ENCODE assay signal across 29 cellular contexts in the genomic region with DNA sequence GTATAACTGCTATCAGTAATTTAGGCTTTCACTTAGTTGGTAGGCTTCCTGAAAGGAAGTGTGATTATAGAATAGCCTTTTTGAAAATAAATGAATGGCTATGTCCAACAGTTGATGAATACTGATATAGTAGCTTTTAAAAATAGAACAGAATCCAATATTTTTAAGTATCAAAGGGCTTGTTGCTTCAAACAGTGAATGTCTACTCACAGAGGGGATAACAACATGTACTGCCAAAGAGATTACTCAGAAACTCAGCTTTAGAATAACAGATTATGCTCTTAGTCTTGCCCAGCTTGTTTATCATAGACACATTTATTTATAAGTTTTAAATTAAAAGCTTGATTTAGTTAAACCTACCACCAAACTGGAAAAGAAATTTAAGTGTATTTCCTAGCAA.
"Had no signal": no experiment of that assay in that cellular context is flagged by ENCODE, and none has a peak within 500 bp of the region (broad histone marks: within the 10 kb centered on the region; RNA-seq: fewer than 3 reads in every experiment).

No MANE protein-coding gene starts in this region.

- H3K27ac ChIP-seq: cardiac muscle cell, coronary artery, foreskin keratinocyte, heart right ventricle, neural progenitor cell, parathyroid adenoma, right lobe of liver, skin epidermis, upper lobe of left lung, vagina had no signal

- H3K36me3 ChIP-seq: cardiac muscle cell, neural progenitor cell, right lobe of liver, upper lobe of left lung, vagina had no signal

- H3K4me1 ChIP-seq: foreskin keratinocyte, neural progenitor cell, parathyroid adenoma, right lobe of liver, upper lobe of left lung, vagina had no signal

- H3K9me3 ChIP-seq: heart right ventricle, right lobe of liver, upper lobe of left lung, vagina had no signal

- H3K4me3 ChIP-seq: cardiac muscle cell, coronary artery, heart right ventricle, lung, neural progenitor cell, right lobe of liver, skin epidermis, upper lobe of left lung, vagina had no signal

- H2AFZ ChIP-seq: neural progenitor cell, parathyroid adenoma had no signal

- H3K9ac ChIP-seq: neural progenitor cell, parathyroid adenoma had no signal

- H3K4me2 ChIP-seq: neural progenitor cell had no signal

- H3K27me3 ChIP-seq: cardiac muscle cell, foreskin keratinocyte, heart right ventricle, neural progenitor cell, right lobe of liver, upper lobe of left lung, vagina had no signal

- DNase-seq: activated CD4-positive, alpha-beta T cell treated with anti-CD3 and anti-CD28 coated beads for 4 hours; activated CD4-positive, alpha-beta T cell treated with anti-CD3 and anti-CD28 coated beads, Interleukin-2, amount 50 U/mL, for 4 hours; activated CD4-positive, CD25-positive, alpha-beta regulatory T cell; activated effector memory CD4-positive, alpha-beta T cell treated with Interleukin-2 at 50 U/mL for 16 hours; activated naive CD4-positive, alpha-beta T cell treated with Interleukin-2 at 50 U/mL for 16 hours; anterior cingulate cortex; effector memory CD8-positive, alpha-beta T cell; foreskin keratinocyte; heart right ventricle; kidney glomerular epithelial cell; mesendoderm; natural killer cell; occipital lobe; right lobe of liver; stimulated activated CD4-positive, alpha-beta T cell treated with anti-CD3 and anti-CD28 coated beads, Interleukin-12 subunit alpha, Interleukin-12 subunit beta, amount 100 ng/mL, for 4 hours; stimulated activated CD4-positive, alpha-beta T cell treated with anti-CD3 and anti-CD28 coated beads, Interleukin-4, amount 100 ng/mL, for 1 hour; SW 1271; T-helper 9 cell; upper lobe of left lung had no signal

- H3K79me2 ChIP-seq: parathyroid adenoma had no signal

- ATAC-seq: effector memory CD8-positive, alpha-beta T cell; esophagus mucosa; foreskin keratinocyte; left lobe of liver; natural killer cell; right lobe of liver; stimulated activated effector memory CD8-positive, alpha-beta T cell treated with anti-CD3 and anti-CD28 coated beads, Interleukin-12 subunit alpha, Interleukin-12 subunit beta, amount 100 ng/mL, for 72 hours had no signal
